ENCODE assay signal across 1 cellular context in the genomic region with DNA sequence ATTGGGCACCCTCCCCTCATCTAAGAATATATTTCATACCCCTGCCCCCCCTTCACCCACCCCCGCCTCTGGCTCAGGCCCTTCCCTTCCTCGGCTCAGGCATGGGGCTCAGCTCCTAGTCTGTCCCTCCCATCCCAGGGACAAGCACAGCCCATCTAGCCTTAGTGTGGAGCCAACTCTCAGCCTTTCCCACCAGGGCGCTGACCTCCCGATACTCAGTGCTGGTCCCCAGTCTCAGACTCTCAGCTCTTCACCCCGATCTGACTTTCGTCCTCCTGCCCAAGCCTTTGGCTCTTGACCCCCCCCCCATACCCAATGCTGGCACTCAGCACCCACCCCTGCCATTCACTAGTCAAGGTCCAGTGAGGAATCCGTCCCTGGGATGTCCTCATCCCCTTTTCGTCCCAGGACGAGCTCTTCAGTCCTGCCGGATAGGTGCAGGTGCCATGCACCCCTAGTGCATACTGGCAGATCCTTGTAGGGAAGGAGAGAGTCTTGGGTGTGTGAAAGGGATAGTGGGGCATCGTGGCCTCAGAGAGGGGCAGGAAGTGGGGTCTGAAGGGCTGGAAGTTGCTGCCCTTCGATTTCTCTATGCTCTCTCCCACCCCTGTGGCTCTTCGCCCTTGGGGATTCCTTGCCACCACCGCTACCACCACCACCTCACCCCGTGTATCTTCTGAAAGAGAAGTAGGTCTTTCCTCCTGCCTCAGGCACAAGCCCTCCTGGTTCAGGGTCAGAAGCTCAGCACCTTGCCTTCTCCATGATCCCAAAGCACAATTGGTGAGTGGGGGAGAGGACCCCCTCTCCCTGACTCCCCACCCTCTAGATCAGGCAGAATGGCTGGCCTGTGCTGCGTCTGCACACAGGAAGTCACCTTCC.
TF ChIP-seq lines count a peak whose summit lies in the region.

No MANE protein-coding gene starts in this region.

TF ChIP-seq in HepG2, 621 proteins besides CTCF, POLR2A, EP300 and RAD21:
- TF ChIP-seq TP53 (CRISPR knock-in tag; conservative IDR thresholded peaks at IDR 0.05) (no peak), ZNF639 (CRISPR knock-in tag; conservative IDR thresholded peaks at IDR 0.05) (no peak), PRDM15 (CRISPR knock-in tag; IDR thresholded peaks at IDR 0.05) (no peak), ZNF30 (CRISPR knock-in tag; IDR thresholded peaks at IDR 0.05) (no peak)
- TF ChIP-seq, protein P1, sequence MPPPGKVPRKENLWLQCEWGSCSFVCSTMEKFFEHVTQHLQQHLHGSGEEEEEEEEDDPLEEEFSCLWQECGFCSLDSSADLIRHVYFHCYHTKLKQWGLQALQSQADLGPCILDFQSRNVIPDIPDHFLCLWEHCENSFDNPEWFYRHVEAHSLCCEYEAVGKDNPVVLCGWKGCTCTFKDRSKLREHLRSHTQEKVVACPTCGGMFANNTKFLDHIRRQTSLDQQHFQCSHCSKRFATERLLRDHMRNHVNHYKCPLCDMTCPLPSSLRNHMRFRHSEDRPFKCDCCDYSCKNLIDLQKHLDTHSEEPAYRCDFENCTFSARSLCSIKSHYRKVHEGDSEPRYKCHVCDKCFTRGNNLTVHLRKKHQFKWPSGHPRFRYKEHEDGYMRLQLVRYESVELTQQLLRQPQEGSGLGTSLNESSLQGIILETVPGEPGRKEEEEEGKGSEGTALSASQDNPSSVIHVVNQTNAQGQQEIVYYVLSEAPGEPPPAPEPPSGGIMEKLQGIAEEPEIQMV (CRISPR knock-in tag; IDR thresholded peaks at IDR 0.05; ENCODE audit: low read depth): no peak
